In genomic region chr10:54402576-54402975, GRCh38 we compare ENCODE assay signal across 1 cellular context.
TF ChIP-seq lines count a peak whose summit lies in the region.

No MANE protein-coding gene starts in this region.

TF ChIP-seq in GM23338, 12 proteins besides CTCF, POLR2A, EP300 and RAD21 (continued from another document):
- TF ChIP-seq REST (IDR thresholded peaks at IDR 0.05; ENCODE audit: unreplicated experiment) (no peak), ZNF331 (CRISPR knock-in tag; IDR thresholded peaks at IDR 0.05; ENCODE audit: low read depth) (no peak), POLR2AphosphoS5 (IDR thresholded peaks at IDR 0.05; ENCODE audit: low read depth) (no peak), ZNF114 (CRISPR knock-in tag; IDR thresholded peaks at IDR 0.05) (no peak), EZH2phosphoT487 (IDR thresholded peaks at IDR 0.05; ENCODE audit: unreplicated experiment) (no peak)
TF ChIP-seq in GM23338: peak in this region for 0.
